Comparison of ENCODE assay signal across 8 cellular contexts in genomic region chr10:132397671-132398565, GRCh38. TPM values are rescaled to one million over a fixed set of nuclear protein-coding genes. Genes with fewer than 3 reads are reported as not detected.
DNase-seq lines count a peak whose midpoint lies in the region; ATAC-seq and TF ChIP-seq lines count a peak whose summit lies in the region.

No MANE protein-coding gene starts in this region.

- no peak for TF ChIP-seq POLR2A in spleen (IDR thresholded peaks at IDR 0.05)

- TSS peak; percentile 85 for BruUV-seq in Panc1 (replicated peaks; lab: Mats Ljungman, UMichigan)

- POLR2A ChIA-PET in Panc1 (lab: Charles Lee), result no interaction called here

- peak; percentile 11 for ATAC-seq in HG02763 (IDR thresholded peaks at IDR 0.05; ENCODE audit: unreplicated experiment)
- ATAC-seq in Panc1, result peak; percentile 27; the same call in 1 of the 2 replicates
- no peak for ATAC-seq in HG02610 (IDR thresholded peaks at IDR 0.05; ENCODE audit: unreplicated experiment)
- no peak for ATAC-seq in GM18861 (IDR thresholded peaks at IDR 0.05; ENCODE audit: unreplicated experiment)

- H3K9me3 ChIP-seq in Panc1 (ENCODE audit: control insufficient read depth, insufficient read depth, low read depth, low read length) (no peaks in the 10 kb centered on the region), iPS-18a (ENCODE audit: control insufficient read depth, low read depth, low read length) (no peaks in the 10 kb centered on the region), spleen (no peaks in the 10 kb centered on the region)

- H3K36me3 ChIP-seq in Panc1 (ENCODE audit: control insufficient read depth, insufficient read depth, low read length) (no peaks in the 10 kb centered on the region), iPS-18a (ENCODE audit: control insufficient read depth, low read depth, low read length) (no peaks in the 10 kb centered on the region), spleen (peaks cover 0 to 16% (median 0%) of the 10 kb centered on the region in 6 donors)

- H3K4me3 ChIP-seq in Panc1 (ENCODE audit: low read depth in 2 of 2, low read length in 2 of 2) (peak overlapping the region; percentile 63 to 81), astrocyte of the spinal cord (ENCODE audit: low read depth, low read length) (peak overlapping the region; percentile 54), iPS-18a (ENCODE audit: low read length) (peak overlapping the region; percentile 37), spleen (peak overlapping the region; percentile 49 to 89 (median 67))

- DNase-seq in GF-D8 (lab: John Stamatoyannopoulos, UW) (peak; percentile 28), Panc1 (ENCODE audit: low read depth, low spot score) (no peak), astrocyte of the spinal cord (ENCODE audit: low read depth, low spot score) (peak; percentile 38), spleen (peak; percentile 92)

- no peak overlapping the region for H3K9ac ChIP-seq in iPS-18a (ENCODE audit: low read length)

- TF ChIP-seq CTCF in Panc1 (IDR thresholded peaks at IDR 0.05) (no peak), astrocyte of the spinal cord (IDR thresholded peaks at IDR 0.05; ENCODE audit: low read depth, low read length) (no peak), spleen (IDR thresholded peaks at IDR 0.05 in 8 of 11, conservative IDR thresholded peaks at IDR 0.05 in 3 of 11) (peak in 3 of 11 experiments; percentile 4 to 19 (median 18))

- in situ Hi-C loops in Panc1 (cut with HindIII; ENCODE audit: low pct_unique_long_range_greater_than_20kb, low sequenced_read_pairs) (no loop called here), astrocyte of the spinal cord (cut with HindIII; ENCODE audit: low sequenced_read_pairs) (no loop called here)

- CTCF ChIA-PET in Panc1 (lab: Charles Lee), result no interaction called here

- 11 to 16% (median 14%) methylated on average over 29 to 40 of the region's 40 CpGs for WGBS in spleen, 5 donors

- H3K27me3 ChIP-seq in Panc1 (ENCODE audit: control insufficient read depth, insufficient read depth, low read length) (no peaks in the 10 kb centered on the region), iPS-18a (ENCODE audit: control insufficient read depth, insufficient read depth, low read length) (peaks cover 19% of the 10 kb centered on the region), spleen (replicated peaks in 1 of 7) (peaks cover 0 to 6% (median 0%) of the 10 kb centered on the region in 7 donors)

- intact Hi-C loops in Panc1 (cut with micrococcal nuclease; ENCODE audit: unreplicated experiment), result no loop called here
- intact Hi-C loops in spleen (cut with DNase I; ENCODE audit: low total_unique reads), result no loop called here

- H3K4me1 ChIP-seq in Panc1 (ENCODE audit: control insufficient read depth, insufficient read depth, low read length) (peaks cover 51% of the 10 kb centered on the region), iPS-18a (ENCODE audit: control insufficient read depth, low read depth, low read length) (peaks cover 4% of the 10 kb centered on the region), spleen (peaks cover 52 to 91% (median 86%) of the 10 kb centered on the region in 6 donors)

- H3K27ac ChIP-seq in Panc1 (ENCODE audit: low read length) (peak overlapping the region; percentile 93), iPS-18a (ENCODE audit: low read length) (no peak overlapping the region), spleen (peak overlapping the region; percentile 85 to 99 (median 94))

RNA-seq across cellular contexts. Expression of gene PWWP2B, which starts 0.9 kb away (rescaled TPM):
- 51.6 TPM for total RNA-seq in Panc1 (2021; ENCODE audit: unreplicated experiment)
- polyA plus RNA-seq in Panc1 (2012; ENCODE audit: insufficient read length), result 56.2 TPM
- 10 to 100 TPM; 24.8 to 41.7 (median 28.1) TPM for total RNA-seq in spleen
- 10 to 100 TPM; 22.5 to 50.0 (median 27.8) TPM for polyA plus RNA-seq in spleen

Comparison
In these comparisons a context has a peak if more than half of its experiments do, and no peak if none do; other contexts are left out.
1. ATAC-seq: peak in HG02763 (single experiment) and Panc1 (single experiment); none in HG02610 (single experiment) and GM18861 (single experiment).
2. Peak in every context shown above with its lines, with median percentiles within 50 percentile points of each other: H3K4me3 ChIP-seq.